15 cellular contexts compared by ENCODE assay signal in genomic region chr6:159311618-159312017, GRCh38.
DNase-seq lines count a peak whose midpoint lies in the region; ATAC-seq, FAIRE-seq and TF ChIP-seq lines count a peak whose summit lies in the region.
"Had no signal": no experiment of that assay in that cellular context is flagged by ENCODE, and none has a peak within 500 bp of the region (broad histone marks: within the 10 kb centered on the region; RNA-seq: fewer than 3 reads in every experiment).

No MANE protein-coding gene starts in this region.

- no peak overlapping the region for H3K4me3 Mint-ChIP-seq in activated CD8-positive, alpha-beta memory T cell treated with anti-CD3 and anti-CD28 coated beads, Interleukin-2, amount 10 ng/mL, durations not matched to agents 7 days and 5 days
- H3K4me3 Mint-ChIP-seq: activated naive CD8-positive, alpha-beta T cell had no signal

- FAIRE-seq in A549 (lab: Jason Lieb, UNC) (no peak), keratinocyte (lab: Jason Lieb, UNC) (no peak)

- no peak for TF ChIP-seq EP300 in A549 (IDR thresholded peaks at IDR 0.05)

- dilution Hi-C loops in keratinocyte (cut with MboI; ENCODE audit: extremely low pct_ligation_motif_present, low sequenced_read_pairs) = no loop called here

- POLR2A ChIA-PET in A549 (lab: Yijun Ruan, JAX) = no interaction called here

- no peaks in the 10 kb centered on the region for H3K36me3 Mint-ChIP-seq in activated CD8-positive, alpha-beta memory T cell treated with anti-CD3 and anti-CD28 coated beads, Interleukin-2, amount 10 ng/mL, durations not matched to agents 7 days and 5 days
- H3K36me3 Mint-ChIP-seq: activated naive CD8-positive, alpha-beta T cell had no signal

- no peak overlapping the region for H3K4me3 ChIP-seq in A549
- H3K4me3 ChIP-seq in keratinocyte (ENCODE audit: control insufficient read depth in 2 of 3, extremely low read depth in 1 of 3, insufficient read depth in 2 of 3, low read depth in 1 of 3, low read length in 3 of 3) = no peak overlapping the region
- H3K4me3 ChIP-seq in hepatocyte = no peak overlapping the region
- H3K4me3 ChIP-seq: HAP-1, upper lobe of right lung had no signal

- H3K9ac ChIP-seq in keratinocyte (ENCODE audit: control insufficient read depth, extremely low read depth, insufficient read depth, low read length) = no peak overlapping the region

- no peaks in the 10 kb centered on the region for H3K27me3 Mint-ChIP-seq in activated CD8-positive, alpha-beta memory T cell treated with anti-CD3 and anti-CD28 coated beads, Interleukin-2, amount 10 ng/mL, durations not matched to agents 7 days and 5 days

- H2AFZ ChIP-seq in keratinocyte (ENCODE audit: control insufficient read depth, low read length) (no peak overlapping the region), hepatocyte (no peak overlapping the region)

- H3K4me1 ChIP-seq in A549 (no peaks in the 10 kb centered on the region), keratinocyte (ENCODE audit: control insufficient read depth, extremely low read depth, insufficient read depth, low read length) (no peaks in the 10 kb centered on the region), hepatocyte (ENCODE audit: insufficient read depth) (no peaks in the 10 kb centered on the region)
- H3K4me1 ChIP-seq: HAP-1, upper lobe of right lung had no signal

- no peak for TF ChIP-seq CTCF in A549 (IDR thresholded peaks at IDR 0.05)
- peak; percentile 13 to 48 (median 31) for TF ChIP-seq CTCF in keratinocyte (optimal IDR thresholded peaks at IDR 0.05 in 1 of 3, IDR thresholded peaks at IDR 0.05 in 1 of 3, conservative IDR thresholded peaks at IDR 0.05 in 1 of 3; ENCODE audit: extremely low read depth in 1 of 3, insufficient read depth in 2 of 3, low read length in 3 of 3)
- no peak for TF ChIP-seq CTCF in hepatocyte (IDR thresholded peaks at IDR 0.05; ENCODE audit: poor library complexity)

- H3K4me2 ChIP-seq in A549 = no peak overlapping the region
- no peak overlapping the region for H3K4me2 ChIP-seq in keratinocyte (ENCODE audit: control insufficient read depth, extremely low read depth, insufficient read depth, low read depth, low read length)
- H3K4me2 ChIP-seq in hepatocyte = no peak overlapping the region

- no peaks in the 10 kb centered on the region for H3K9me2 ChIP-seq in hepatocyte (replicated peaks; ENCODE audit: insufficient read depth)

- no peaks in the 10 kb centered on the region for H3K9me1 ChIP-seq in keratinocyte (ENCODE audit: control insufficient read depth, extremely low read depth, insufficient read depth, low read length)

- H3K27ac ChIP-seq in A549 (no peak overlapping the region), keratinocyte (ENCODE audit: control insufficient read depth, insufficient read depth, low read length) (no peak overlapping the region), hepatocyte (no peak overlapping the region)
- H3K27ac ChIP-seq: upper lobe of right lung had no signal

- H3K27me3 ChIP-seq in keratinocyte (ENCODE audit: control insufficient read depth, extremely low read depth, insufficient read depth, low read length) = no peaks in the 10 kb centered on the region
- H3K27me3 ChIP-seq in hepatocyte = no peaks in the 10 kb centered on the region
- H3K27me3 ChIP-seq: upper lobe of right lung had no signal

- H3K9me3 ChIP-seq in A549 (no peaks in the 10 kb centered on the region), keratinocyte (ENCODE audit: control insufficient read depth, low read depth, low read length) (no peaks in the 10 kb centered on the region), hepatocyte (ENCODE audit: low read depth) (no peaks in the 10 kb centered on the region)
- H3K9me3 ChIP-seq: HAP-1, upper lobe of right lung had no signal

- DNase-seq in A549 (ENCODE audit: low read depth in 1 of 2, low spot score in 1 of 2) = no peak
- DNase-seq in RPMI7951 (ENCODE audit: low read depth) = peak; percentile 6
- no peak for DNase-seq in keratinocyte (ENCODE audit: low read depth, low spot score)
- DNase-seq in hepatocyte (ENCODE audit: low spot score) = no peak
- no peak for DNase-seq in T1000 (lab: John Stamatoyannopoulos, UW)
- DNase-seq in activated CD8-positive, alpha-beta memory T cell treated with anti-CD3 and anti-CD28 coated beads, Interleukin-2, amount 10 ng/mL, durations not matched to agents 7 days and 5 days = no peak
- DNase-seq: cerebellar nuclear complex, NCI-H526 treated with DMSO at 0.1 percent for 48 hours, nucleus accumbens, SIG-M5, upper lobe of right lung had no signal

- CTCF ChIA-PET in A549 (lab: Yijun Ruan, JAX) = no interaction called here
- CTCF ChIA-PET in activated CD8-positive, alpha-beta memory T cell treated with anti-CD3 and anti-CD28 coated beads, Interleukin-2, amount 10 ng/mL, durations not matched to agents 7 days and 5 days (lab: Charles Lee) = no interaction called here

- WGBS in A549 (ENCODE audit: missing lambda C conversion rate) = 2% methylated on average over 4 of the region's 4 CpGs
- 61% methylated on average over 4 of the region's 4 CpGs for WGBS in hepatocyte (ENCODE audit: low lambda C conversion rate, missing lambda C conversion rate)

- no peak overlapping the region for H3K27ac Mint-ChIP-seq in activated CD8-positive, alpha-beta memory T cell treated with anti-CD3 and anti-CD28 coated beads, Interleukin-2, amount 10 ng/mL, durations not matched to agents 7 days and 5 days
- H3K27ac Mint-ChIP-seq: activated naive CD8-positive, alpha-beta T cell had no signal

- no peaks in the 10 kb centered on the region for H3K4me1 Mint-ChIP-seq in activated CD8-positive, alpha-beta memory T cell treated with anti-CD3 and anti-CD28 coated beads, Interleukin-2, amount 10 ng/mL, durations not matched to agents 7 days and 5 days

- H3K79me2 ChIP-seq in keratinocyte (ENCODE audit: control insufficient read depth, insufficient read depth, low read length) = no peaks in the 10 kb centered on the region
- H3K79me2 ChIP-seq in hepatocyte = no peaks in the 10 kb centered on the region

- H3K9me3 Mint-ChIP-seq in activated CD8-positive, alpha-beta memory T cell treated with anti-CD3 and anti-CD28 coated beads, Interleukin-2, amount 10 ng/mL, durations not matched to agents 7 days and 5 days (ENCODE audit: low read depth) = no peaks in the 10 kb centered on the region

- no peak for TF ChIP-seq POLR2A in A549 (IDR thresholded peaks at IDR 0.05; ENCODE audit: low read length)

- no peak for TF ChIP-seq RAD21 in A549 (conservative IDR thresholded peaks at IDR 0.05 in 1 of 2, IDR thresholded peaks at IDR 0.05 in 1 of 2)

- no peaks in the 10 kb centered on the region for H4K20me1 ChIP-seq in keratinocyte (ENCODE audit: control insufficient read depth, extremely low read depth, insufficient read depth, low read length)
- no peaks in the 10 kb centered on the region for H4K20me1 ChIP-seq in hepatocyte (ENCODE audit: insufficient read depth, poor library complexity, severe bottlenecking)

- H3K36me3 ChIP-seq in keratinocyte (ENCODE audit: control insufficient read depth in 2 of 2, extremely low read depth in 1 of 2, insufficient read depth in 2 of 2, low read length in 2 of 2) (no peaks in the 10 kb centered on the region), hepatocyte (replicated peaks; ENCODE audit: insufficient read depth, low read depth) (no peaks in the 10 kb centered on the region)
- H3K36me3 ChIP-seq: HAP-1, upper lobe of right lung had no signal

- peak; percentile 43 to 50; a peak in 1 of 6 replicates for ATAC-seq in A549
- peak; percentile 52 for ATAC-seq in GM21526 (IDR thresholded peaks at IDR 0.05; ENCODE audit: low FRiP score, unreplicated experiment)
- ATAC-seq in HG03108 (IDR thresholded peaks at IDR 0.05; ENCODE audit: unreplicated experiment) = no peak
- no peak for ATAC-seq in activated CD8-positive, alpha-beta memory T cell treated with anti-CD3 and anti-CD28 coated beads, Interleukin-2, amount 10 ng/mL, durations not matched to agents 7 days and 5 days
- ATAC-seq: upper lobe of right lung had no signal

TF ChIP-seq in A549, 52 proteins besides CTCF, POLR2A, EP300 and RAD21:
- no peak for TF ChIP-seq KDM1A (IDR thresholded peaks at IDR 0.05; ENCODE audit: low read depth)

Comparison
In these comparisons a context has a peak if more than half of its experiments do, and no peak if none do; other contexts are left out.
1. ATAC-seq: peak in A549 (2 of 2) and GM21526 (single experiment); none in HG03108 (single experiment) and activated CD8-positive, alpha-beta memory T cell treated with anti-CD3 and anti-CD28 coated beads, Interleukin-2, amount 10 ng/mL, durations not matched to agents 7 days and 5 days (single experiment).
2. CTCF ChIP-seq: peak in keratinocyte (3 of 3); none in A549 (single experiment) and hepatocyte (single experiment).